ENCODE assay signal across 8 cellular contexts in genomic region chr15:63514533-63514943, GRCh38. TPM values are rescaled to one million over a fixed set of nuclear protein-coding genes. Genes with fewer than 3 reads are reported as not detected.
DNase-seq lines count a peak whose midpoint lies in the region; ATAC-seq and TF ChIP-seq lines count a peak whose summit lies in the region.

No MANE protein-coding gene starts in this region.

- intact Hi-C loops in activated CD4-positive, alpha-beta T cell treated with anti-CD3 and anti-CD28 coated beads for 36 hours (cut with DNase I, micrococcal nuclease): no loop called here
- intact Hi-C loops in esophagus muscularis mucosa (cut with DNase I): no loop called here
- intact Hi-C loops in spleen (cut with DNase I; ENCODE audit: low total_unique reads): no loop called here

- no peak for DNase-seq in activated CD4-positive, alpha-beta T cell treated with anti-CD3 and anti-CD28 coated beads for 36 hours
- DNase-seq in activated CD4-positive, alpha-beta T cell treated with anti-CD3 and anti-CD28 coated beads for 48 hours: no peak
- DNase-seq in esophagus muscularis mucosa (ENCODE audit: extremely low spot score): peak; percentile 29
- no peak for DNase-seq in spleen
- DNase-seq in pons (ENCODE audit: low spot score): no peak
- no peak for DNase-seq in amniotic stem cell (lab: John Stamatoyannopoulos, UW)

- H3K4me3 ChIP-seq in OCI-LY3 (ENCODE audit: low read length) (no peak overlapping the region), esophagus muscularis mucosa (no peak overlapping the region), spleen (no peak overlapping the region)

- POLR2A ChIA-PET in activated CD4-positive, alpha-beta T cell treated with anti-CD3 and anti-CD28 coated beads for 36 hours (lab: Charles Lee): no interaction called here

- TF ChIP-seq EP300 in esophagus muscularis mucosa (IDR thresholded peaks at IDR 0.05): no peak

- H3K4me3 Mint-ChIP-seq in activated CD4-positive, alpha-beta T cell treated with anti-CD3 and anti-CD28 coated beads for 36 hours: peak overlapping the region; percentile 42

- peaks cover 91% of the 10 kb centered on the region for H3K4me1 Mint-ChIP-seq in activated CD4-positive, alpha-beta T cell treated with anti-CD3 and anti-CD28 coated beads for 36 hours

- peaks cover 100% of the 10 kb centered on the region for H3K79me2 ChIP-seq in OCI-LY3 (ENCODE audit: low read length)

- peak overlapping the region; percentile 64 for H3K27ac Mint-ChIP-seq in activated CD4-positive, alpha-beta T cell treated with anti-CD3 and anti-CD28 coated beads for 36 hours

- H3K4me1 ChIP-seq in OCI-LY3 (ENCODE audit: low read length): peaks cover 52% of the 10 kb centered on the region
- peaks cover 63 to 94% (median 91%) of the 10 kb centered on the region in 4 donors for H3K4me1 ChIP-seq in esophagus muscularis mucosa
- peaks cover 70 to 100% (median 99%) of the 10 kb centered on the region in 6 donors for H3K4me1 ChIP-seq in spleen

- H3K27me3 ChIP-seq in OCI-LY3 (ENCODE audit: low read depth, low read length): no peaks in the 10 kb centered on the region
- no peaks in the 10 kb centered on the region for H3K27me3 ChIP-seq in esophagus muscularis mucosa
- no peaks in the 10 kb centered on the region for H3K27me3 ChIP-seq in spleen (replicated peaks in 1 of 7)

- no peak for ATAC-seq in activated CD4-positive, alpha-beta T cell treated with anti-CD3 and anti-CD28 coated beads for 36 hours
- no peak for ATAC-seq in HG02970 (IDR thresholded peaks at IDR 0.05; ENCODE audit: low FRiP score, unreplicated experiment)

- no peaks in the 10 kb centered on the region for H3K9me3 Mint-ChIP-seq in activated CD4-positive, alpha-beta T cell treated with anti-CD3 and anti-CD28 coated beads for 36 hours (ENCODE audit: low read depth)

- H3K4me2 ChIP-seq in OCI-LY3 (ENCODE audit: low read length): peak overlapping the region; percentile 47; the same call in 1 of the 2 replicates

- no peaks in the 10 kb centered on the region for H3K36me3 Mint-ChIP-seq in activated CD4-positive, alpha-beta T cell treated with anti-CD3 and anti-CD28 coated beads for 36 hours (ENCODE audit: low read depth)

- H3K9ac ChIP-seq in OCI-LY3 (ENCODE audit: low read length): no peak overlapping the region

- no peak overlapping the region for H3K27ac ChIP-seq in OCI-LY3 (ENCODE audit: low read length)
- peak overlapping the region in 2 of 4 donors; percentile 5 to 10 for H3K27ac ChIP-seq in esophagus muscularis mucosa (replicated peaks in 1 of 4)
- peak overlapping the region in 6 of 8 donors; percentile 19 to 63 (median 38) for H3K27ac ChIP-seq in spleen

- H3K36me3 ChIP-seq in OCI-LY3 (replicated peaks; ENCODE audit: low read depth, low read length): no peaks in the 10 kb centered on the region
- H3K36me3 ChIP-seq in esophagus muscularis mucosa: no peaks in the 10 kb centered on the region
- no peaks in the 10 kb centered on the region for H3K36me3 ChIP-seq in spleen

- H3K27me3 Mint-ChIP-seq in activated CD4-positive, alpha-beta T cell treated with anti-CD3 and anti-CD28 coated beads for 36 hours: no peaks in the 10 kb centered on the region

- H3K9me3 ChIP-seq in OCI-LY3 (ENCODE audit: insufficient read depth, low read length): no peaks in the 10 kb centered on the region
- H3K9me3 ChIP-seq in esophagus muscularis mucosa: no peaks in the 10 kb centered on the region
- H3K9me3 ChIP-seq in spleen: no peaks in the 10 kb centered on the region

- CTCF ChIA-PET in activated CD4-positive, alpha-beta T cell treated with anti-CD3 and anti-CD28 coated beads for 36 hours (lab: Charles Lee): interaction anchor here (0.6 to 4.2 kb wide), 7 partner anchors 8 to 50 kb away, joined by 3 to 15 read pairs (median 4); no protein-coding TSS in a partner anchor

- TF ChIP-seq POLR2A in esophagus muscularis mucosa (IDR thresholded peaks at IDR 0.05; ENCODE audit: low read depth) (no peak), spleen (IDR thresholded peaks at IDR 0.05) (no peak)

- no peak overlapping the region for H2AFZ ChIP-seq in OCI-LY3 (ENCODE audit: low read depth, low read length)

- WGBS in esophagus muscularis mucosa: 23% methylated on average over 1 of the region's 1 CpG
- 4 to 29% (median 20%) methylated on average over 1 of the region's 1 CpG for WGBS in spleen, 5 donors

- TF ChIP-seq CTCF in OCI-LY3 (IDR thresholded peaks at IDR 0.05; ENCODE audit: low read depth, low read length): no peak
- TF ChIP-seq CTCF in esophagus muscularis mucosa (IDR thresholded peaks at IDR 0.05): no peak
- no peak for TF ChIP-seq CTCF in spleen (IDR thresholded peaks at IDR 0.05 in 8 of 11, conservative IDR thresholded peaks at IDR 0.05 in 3 of 11)

- H4K20me1 ChIP-seq in OCI-LY3 (ENCODE audit: insufficient read depth, low read length): peaks cover 94% of the 10 kb centered on the region

RNA-seq across cellular contexts. Expression of gene USP3, which starts 10.1 kb away (rescaled TPM):
- 10 to 100 TPM; 51.1 to 51.7 TPM for total RNA-seq in activated CD4-positive, alpha-beta T cell treated with anti-CD3 and anti-CD28 coated beads for 36 hours
- total RNA-seq in esophagus muscularis mucosa (10 to 100 TPM; 40.1 to 46.5 (median 41.3) TPM), spleen (100 to 1,000 TPM in 4 of 7 donors, 10 to 100 TPM in 3; 82.0 to 136 (median 112) TPM)
- polyA plus RNA-seq in spleen: 10 to 100 TPM; 29.5 to 48.4 (median 38.4) TPM
